8 cellular contexts compared by ENCODE assay signal in genomic region chr17:60169921-60170817, GRCh38. TPM values are rescaled to one million over a fixed set of nuclear protein-coding genes. Genes with fewer than 3 reads are reported as not detected.
DNase-seq lines count a peak whose midpoint lies in the region; ATAC-seq, FAIRE-seq and TF ChIP-seq lines count a peak whose summit lies in the region.

No MANE protein-coding gene starts in this region.

- no peaks in the 10 kb centered on the region for H3K36me3 ChIP-seq in breast epithelium

- no peak for FAIRE-seq in urothelium cell line (lab: Jason Lieb, UNC)

- H3K27ac ChIP-seq in breast epithelium: peak overlapping the region in 1 of 2 donors; percentile 21

- no peak for TF ChIP-seq POLR2A in breast epithelium (IDR thresholded peaks at IDR 0.05)

- no peaks in the 10 kb centered on the region for H3K9me3 ChIP-seq in breast epithelium

- H3K36me3 Mint-ChIP-seq in MCF 10A (ENCODE audit: insufficient read depth, unreplicated experiment): peaks cover 5% of the 10 kb centered on the region
- no peaks in the 10 kb centered on the region for H3K36me3 Mint-ChIP-seq in WTC11
- H3K36me3 Mint-ChIP-seq in chondrocyte (ENCODE audit: low read depth): peaks cover 2% of the 10 kb centered on the region

- peak; percentile 63 for DNase-seq in MCF 10A (ENCODE audit: unreplicated experiment)
- DNase-seq in breast epithelium (ENCODE audit: low spot score in 2 of 2): no peak
- DNase-seq in WTC11 (ENCODE audit: low spot score): no peak
- DNase-seq in iris pigment epithelial cell (ENCODE audit: low read depth): peak; percentile 70
- peak; percentile 30 for DNase-seq in urothelium cell line (ENCODE audit: low spot score)
- no peak for DNase-seq in GM13977 (ENCODE audit: low spot score)
- DNase-seq in chondrocyte (ENCODE audit: low spot score): no peak

- intact Hi-C loops in MCF 10A (cut with micrococcal nuclease): no loop called here
- intact Hi-C loops in breast epithelium (cut with DNase I; ENCODE audit: low total_unique reads): no loop called here

- in situ Hi-C loops in GM13977 (cut with MboI; ENCODE audit: low pct_unique_long_range_greater_than_20kb, low sequenced_read_pairs, unreplicated experiment): no loop called here

- BruUV-seq in MCF 10A (replicated peaks; lab: Mats Ljungman, UMichigan): no TSS peak

- CTCF ChIA-PET in MCF 10A (lab: Yijun Ruan, JAX): interaction anchor here (0.6 kb wide), 1 partner anchor 54 kb away, joined by 3 read pairs; no protein-coding TSS in a partner anchor
- CTCF ChIA-PET in WTC11 (lab: Charles Lee): interaction anchor here (0.5 to 3.1 kb wide), 6 partner anchors 7 to 34 kb away, joined by 3 to 31 read pairs (median 5); partner anchors contain the start of gene CA4

- no peaks in the 10 kb centered on the region for H3K9me3 Mint-ChIP-seq in MCF 10A (ENCODE audit: unreplicated experiment)
- H3K9me3 Mint-ChIP-seq in WTC11: no peaks in the 10 kb centered on the region
- no peaks in the 10 kb centered on the region for H3K9me3 Mint-ChIP-seq in chondrocyte (ENCODE audit: low read depth)

- no peaks in the 10 kb centered on the region for H3K4me1 ChIP-seq in breast epithelium

- no peak for TF ChIP-seq CTCF in MCF 10A (IDR thresholded peaks at IDR 0.05; ENCODE audit: unreplicated experiment)
- no peak for TF ChIP-seq CTCF in breast epithelium (IDR thresholded peaks at IDR 0.05)
- TF ChIP-seq CTCF in WTC11 (IDR thresholded peaks at IDR 0.05): no peak
- no peak for TF ChIP-seq CTCF in GM13977 (IDR thresholded peaks at IDR 0.05; ENCODE audit: extremely low read depth, insufficient read depth, missing control alignments)
- no peak for TF ChIP-seq CTCF in chondrocyte (IDR thresholded peaks at IDR 0.05)

- POLR2A ChIA-PET in MCF 10A (lab: Yijun Ruan, JAX) (interaction anchor here (1.1 to 1.5 kb wide), 2 partner anchors 9 to 16 kb away, joined by 3 read pairs; no protein-coding TSS in a partner anchor), WTC11 (lab: Charles Lee) (interaction anchor here (0.7 to 1.1 kb wide), 2 partner anchors 9 to 13 kb away, joined by 3 read pairs; no protein-coding TSS in a partner anchor)

- H3K27me3 Mint-ChIP-seq in MCF 10A (ENCODE audit: insufficient read depth, unreplicated experiment) (no peaks in the 10 kb centered on the region), WTC11 (ENCODE audit: low read depth) (no peaks in the 10 kb centered on the region), chondrocyte (ENCODE audit: low read depth) (peaks cover 2% of the 10 kb centered on the region)

- ATAC-seq in WTC11 (no peak), HG02642 (IDR thresholded peaks at IDR 0.05; ENCODE audit: poor library complexity, unreplicated experiment) (no peak)

- H3K27ac Mint-ChIP-seq in MCF 10A (ENCODE audit: low read depth, unreplicated experiment) (no peak overlapping the region), WTC11 (no peak overlapping the region), chondrocyte (ENCODE audit: unreplicated experiment) (no peak overlapping the region)

- H3K4me1 Mint-ChIP-seq in MCF 10A (ENCODE audit: insufficient read depth, unreplicated experiment): peaks cover 8% of the 10 kb centered on the region
- H3K4me1 Mint-ChIP-seq in WTC11: peaks cover 20% of the 10 kb centered on the region
- H3K4me1 Mint-ChIP-seq in chondrocyte (ENCODE audit: low read depth): peaks cover 7% of the 10 kb centered on the region

- no peak overlapping the region for H3K4me3 Mint-ChIP-seq in MCF 10A (ENCODE audit: unreplicated experiment)
- H3K4me3 Mint-ChIP-seq in WTC11: no peak overlapping the region
- no peak overlapping the region for H3K4me3 Mint-ChIP-seq in chondrocyte (ENCODE audit: unreplicated experiment)

- H3K27me3 ChIP-seq in breast epithelium: no peaks in the 10 kb centered on the region

- no peak overlapping the region for H3K4me3 ChIP-seq in breast epithelium

TF ChIP-seq in WTC11, 78 proteins besides CTCF, POLR2A, EP300 and RAD21:
- TF ChIP-seq GABPB1 (CRISPR knock-in tag; IDR thresholded peaks at IDR 0.05) (peak; percentile 95), ZNF512 (CRISPR knock-in tag; IDR thresholded peaks at IDR 0.05; ENCODE audit: borderline replicate concordance) (no peak)

RNA-seq across cellular contexts. Expression of gene CA4, which starts 20.4 kb away (rescaled TPM):
- total RNA-seq in MCF 10A (2022): not detected in 2 replicates
- total RNA-seq in breast epithelium: 10 to 100 TPM in 2 of 3 donors, 1 to 10 TPM in 1; 4.7 to 46.5 (median 12.3) TPM
- 5.4 to 6.7 TPM (median 6.2 TPM) in 3 replicates for total RNA-seq in WTC11 (2021)
- total RNA-seq in chondrocyte: not detected in 3 replicates

Comparison
In these comparisons a context has a peak if more than half of its experiments do, and no peak if none do; other contexts are left out.
1. DNase-seq: peak in MCF 10A (single experiment), iris pigment epithelial cell (single experiment) and urothelium cell line (single experiment); none in breast epithelium (0 of 2), WTC11 (single experiment), GM13977 (single experiment) and chondrocyte (single experiment).